8 cellular contexts compared by ENCODE assay signal in genomic region chr1:234957330-234958065, GRCh38.
DNase-seq lines count a peak whose midpoint lies in the region; ATAC-seq and TF ChIP-seq lines count a peak whose summit lies in the region.

No MANE protein-coding gene starts in this region.

- no peak overlapping the region for H3K4me3 ChIP-seq in coronary artery

- peak; percentile 76 for DNase-seq in NCI-H1092 treated with DMSO at 0.1 percent for 48 hours (lab: John Stamatoyannopoulos, UW)
- DNase-seq in NCI-H1092 (lab: John Stamatoyannopoulos, UW), result no peak
- peak; percentile 37 for DNase-seq in NCI-H82 (lab: John Stamatoyannopoulos, UW)
- DNase-seq in coronary artery (ENCODE audit: low spot score), result peak; percentile 70
- DNase-seq in nephron progenitor cell, result peak; percentile 68

- no peaks in the 10 kb centered on the region for H3K27me3 Mint-ChIP-seq in nephron progenitor cell (ENCODE audit: low read depth, poor library complexity)

- H3K36me3 Mint-ChIP-seq in nephron progenitor cell (ENCODE audit: low read depth), result no peaks in the 10 kb centered on the region

- no peak for TF ChIP-seq CTCF in coronary artery (IDR thresholded peaks at IDR 0.05)
- no peak for TF ChIP-seq CTCF in nephron progenitor cell (IDR thresholded peaks at IDR 0.05)

- peak overlapping the region; percentile 99 for H3K27ac Mint-ChIP-seq in nephron progenitor cell

- H3K9me3 Mint-ChIP-seq in nephron progenitor cell, result no peaks in the 10 kb centered on the region

- ATAC-seq in HG03521 (IDR thresholded peaks at IDR 0.05; ENCODE audit: unreplicated experiment), result no peak
- no peak for ATAC-seq in HG02588 (IDR thresholded peaks at IDR 0.05; ENCODE audit: unreplicated experiment)
- no peak for ATAC-seq in HG02973 (IDR thresholded peaks at IDR 0.05; ENCODE audit: unreplicated experiment)

- H3K4me1 Mint-ChIP-seq in nephron progenitor cell, result peaks cover 99% of the 10 kb centered on the region

- H3K4me3 Mint-ChIP-seq in nephron progenitor cell, result peak overlapping the region; percentile 49

- peak overlapping the region; percentile 1 to 65 for H3K27ac ChIP-seq in coronary artery
